In genomic region chr1:64471724-64472276, GRCh38 we compare ENCODE assay signal across 8 cellular contexts. TPM values are rescaled to one million over a fixed set of nuclear protein-coding genes. Genes with fewer than 3 reads are reported as not detected.
DNase-seq lines count a peak whose midpoint lies in the region; ATAC-seq and TF ChIP-seq lines count a peak whose summit lies in the region.

No MANE protein-coding gene starts in this region.

- TF ChIP-seq POLR2A in HCT116 (IDR thresholded peaks at IDR 0.05; ENCODE audit: borderline replicate concordance, extremely low read depth, insufficient read depth, insufficient read length), result no peak

- H2AFZ ChIP-seq in HCT116 (ENCODE audit: low read depth, low read length, poor library complexity, severe bottlenecking), result peak overlapping the region; percentile 1

- BruUV-seq in A673 (replicated peaks; lab: Mats Ljungman, UMichigan) (no TSS peak), HCT116 (replicated peaks; lab: Mats Ljungman, UMichigan) (no TSS peak)

- CTCF ChIA-PET in A673 (lab: Charles Lee), result no interaction called here
- CTCF ChIA-PET in HCT116 (lab: Charles Lee), result no interaction called here

- H3K27me3 Mint-ChIP-seq in mesothelial cell of epicardium (ENCODE audit: low read depth), result peaks cover 36% of the 10 kb centered on the region

- peaks cover 39% of the 10 kb centered on the region for H3K4me1 Mint-ChIP-seq in mesothelial cell of epicardium

- H3K9ac ChIP-seq in HCT116 (ENCODE audit: low read length), result peak overlapping the region; percentile 75

- peaks cover 15% of the 10 kb centered on the region for H3K79me2 ChIP-seq in HCT116 (ENCODE audit: insufficient read depth, low read length)

- intact Hi-C loops in A673 (cut with micrococcal nuclease; ENCODE audit: unreplicated experiment) (loop anchor here (5.0 kb wide), 2 partner anchors 66 to 181 kb away; no protein-coding TSS in a partner anchor), HCT116 (cut with micrococcal nuclease) (loop anchor here (10.0 kb wide), 1 partner anchor 353 kb away; no protein-coding TSS in a partner anchor)

- H3K27ac Mint-ChIP-seq in mesothelial cell of epicardium, result peak overlapping the region; percentile 79

- H3K4me1 ChIP-seq in A673 (ENCODE audit: insufficient read depth, low read length, poor library complexity, severe bottlenecking), result peaks cover 49% of the 10 kb centered on the region
- H3K4me1 ChIP-seq in HCT116 (ENCODE audit: control insufficient read depth in 1 of 2, insufficient read depth in 2 of 2, low read length in 2 of 2), result peaks cover 8 to 24% of the 10 kb centered on the region in 2 experiments; a peak in 3 of 4 replicates

- H3K36me3 ChIP-seq in A673 (ENCODE audit: insufficient read depth, low read length, poor library complexity, severe bottlenecking) (peaks cover 4% of the 10 kb centered on the region), HCT116 (ENCODE audit: control insufficient read depth in 1 of 2, insufficient read depth in 2 of 2, low read length in 2 of 2) (no peaks in the 10 kb centered on the region)

- no peak for TF ChIP-seq RAD21 in HCT116 (IDR thresholded peaks at IDR 0.05; ENCODE audit: low read depth)

- peak overlapping the region; percentile 86 for H3K4me3 Mint-ChIP-seq in mesothelial cell of epicardium

- DNase-seq in A673 (ENCODE audit: low spot score), result peak; percentile 53
- no peak for DNase-seq in HCT116 (ENCODE audit: low read depth, low spot score)
- DNase-seq in caudate nucleus (lab: John Stamatoyannopoulos, UW), result no peak
- DNase-seq in mesothelial cell of epicardium (ENCODE audit: low spot score in 2 of 2, unreplicated experiment in 2 of 2), result no peak
- DNase-seq in DMS79 (lab: John Stamatoyannopoulos, UW), result no peak

- no peaks in the 10 kb centered on the region for H3K9me3 Mint-ChIP-seq in mesothelial cell of epicardium

- TF ChIP-seq CTCF in A673 (conservative IDR thresholded peaks at IDR 0.05; ENCODE audit: low read depth, low read length) (no peak), HCT116 (IDR thresholded peaks at IDR 0.05 in 2 of 3, conservative IDR thresholded peaks at IDR 0.05 in 1 of 3; ENCODE audit: borderline replicate concordance in 1 of 3, insufficient read depth in 1 of 3, low read depth in 2 of 3, low read length in 2 of 3) (no peak), mesothelial cell of epicardium (IDR thresholded peaks at IDR 0.05; ENCODE audit: unreplicated experiment) (no peak)

- H3K9me3 ChIP-seq in A673 (ENCODE audit: low read depth, low read length, poor library complexity, severe bottlenecking), result no peaks in the 10 kb centered on the region
- no peaks in the 10 kb centered on the region for H3K9me3 ChIP-seq in HCT116 (ENCODE audit: control insufficient read depth in 1 of 2, insufficient read depth in 1 of 2, low read depth in 1 of 2, low read length in 2 of 2)

- H3K27ac ChIP-seq in A673 (ENCODE audit: low read depth, low read length, poor library complexity, severe bottlenecking), result peak overlapping the region; percentile 93
- H3K27ac ChIP-seq in HCT116 (ENCODE audit: low read depth, low read length), result no peak overlapping the region
- peak overlapping the region; percentile 64 for H3K27ac ChIP-seq in caudate nucleus (ENCODE audit: low read depth, low read length)

- no peaks in the 10 kb centered on the region for H4K20me1 ChIP-seq in HCT116 (ENCODE audit: insufficient read depth)

- POLR2A ChIA-PET in A673 (lab: Charles Lee; ENCODE audit: low non-redundant PET) (no interaction called here), HCT116 (lab: Charles Lee) (no interaction called here)

- peak overlapping the region; percentile 99 for H3K4me2 ChIP-seq in HCT116 (ENCODE audit: low read length)

- H3K4me3 ChIP-seq in A673 (ENCODE audit: low read depth, low read length, poor library complexity, severe bottlenecking) (peak overlapping the region; percentile 76), HCT116 (replicated peaks in 1 of 2; ENCODE audit: low read depth in 1 of 2, low read length in 2 of 2) (peak overlapping the region; percentile 50 to 78)

- no peak for ATAC-seq in HCT116
- no peak for ATAC-seq in GM21737 (IDR thresholded peaks at IDR 0.05; ENCODE audit: unreplicated experiment)
- ATAC-seq in HG02885 (IDR thresholded peaks at IDR 0.05; ENCODE audit: poor library complexity, unreplicated experiment), result no peak
- ATAC-seq in HG02588 (IDR thresholded peaks at IDR 0.05; ENCODE audit: unreplicated experiment), result no peak

- H3K27me3 ChIP-seq in A673 (replicated peaks; ENCODE audit: insufficient read depth, low read depth, low read length, poor library complexity) (no peaks in the 10 kb centered on the region), HCT116 (ENCODE audit: insufficient read depth, low read length) (no peaks in the 10 kb centered on the region)

- RAD21 ChIA-PET in HCT116 (lab: Charles Lee; ENCODE audit: low non-redundant PET in 1 of 2, low total read pairs in 2 of 2, uncharacterized antibody in 2 of 2, unreplicated experiment in 2 of 2), result no interaction called here

- H3K9me2 ChIP-seq in HCT116 (ENCODE audit: insufficient read depth), result no peaks in the 10 kb centered on the region

- H3K36me3 Mint-ChIP-seq in mesothelial cell of epicardium, result no peaks in the 10 kb centered on the region

TF ChIP-seq in HCT116, 20 proteins besides CTCF, POLR2A, EP300 and RAD21 (continues in another document):
- TF ChIP-seq POLR2AphosphoS5 (IDR thresholded peaks at IDR 0.05; ENCODE audit: low read depth, low read length), result no peak
- TF ChIP-seq ZBTB33 (IDR thresholded peaks at IDR 0.05; ENCODE audit: extremely low read depth, insufficient replicate concordance, low read length), result no peak
- no peak for TF ChIP-seq TCF7L2 (IDR thresholded peaks at IDR 0.05; ENCODE audit: borderline replicate concordance, extremely low read depth, insufficient read depth, insufficient read length)
- no peak for TF ChIP-seq ZNF274 (IDR thresholded peaks at IDR 0.05; ENCODE audit: low read depth, low read length)
- TF ChIP-seq EZH2 (IDR thresholded peaks at IDR 0.05), result no peak
- TF ChIP-seq SP1 (IDR thresholded peaks at IDR 0.05; ENCODE audit: low read depth), result no peak
- TF ChIP-seq ATF3 (IDR thresholded peaks at IDR 0.05), result no peak
- TF ChIP-seq JUND (IDR thresholded peaks at IDR 0.05), result no peak
- TF ChIP-seq EGR1 (IDR thresholded peaks at IDR 0.05; ENCODE audit: low read depth), result no peak
- TF ChIP-seq CBX3 (IDR thresholded peaks at IDR 0.05; ENCODE audit: low read depth), result no peak
- TF ChIP-seq CEBPB (IDR thresholded peaks at IDR 0.05; ENCODE audit: low read depth), result no peak
- no peak for TF ChIP-seq SRF (IDR thresholded peaks at IDR 0.05; ENCODE audit: low read depth)
- no peak for TF ChIP-seq REST (IDR thresholded peaks at IDR 0.05; ENCODE audit: low read depth)
- TF ChIP-seq EZH2phosphoT487 (IDR thresholded peaks at IDR 0.05; ENCODE audit: borderline replicate concordance), result no peak
- TF ChIP-seq YY1 (IDR thresholded peaks at IDR 0.05; ENCODE audit: extremely low read depth, insufficient replicate concordance, low read depth, low read length), result no peak
- TF ChIP-seq FOSL1 (IDR thresholded peaks at IDR 0.05; ENCODE audit: low read depth), result no peak
- no peak for TF ChIP-seq MAX (IDR thresholded peaks at IDR 0.05)

RNA-seq across cellular contexts. Expression of gene CACHD1, which starts 1.9 kb away (rescaled TPM):
- total RNA-seq in A673 (2021) (39.2 and 42.6 TPM in 2 replicates), HCT116 (2021; ENCODE audit: unreplicated experiment) (8.4 TPM), mesothelial cell of epicardium (20.8 to 24.2 TPM (median 24.1 TPM) in 3 replicates)
- polyA plus RNA-seq in HCT116 (2012), result 4.6 and 4.7 TPM in 2 replicates
